1 cellular context compared by ENCODE assay signal in the genomic region with DNA sequence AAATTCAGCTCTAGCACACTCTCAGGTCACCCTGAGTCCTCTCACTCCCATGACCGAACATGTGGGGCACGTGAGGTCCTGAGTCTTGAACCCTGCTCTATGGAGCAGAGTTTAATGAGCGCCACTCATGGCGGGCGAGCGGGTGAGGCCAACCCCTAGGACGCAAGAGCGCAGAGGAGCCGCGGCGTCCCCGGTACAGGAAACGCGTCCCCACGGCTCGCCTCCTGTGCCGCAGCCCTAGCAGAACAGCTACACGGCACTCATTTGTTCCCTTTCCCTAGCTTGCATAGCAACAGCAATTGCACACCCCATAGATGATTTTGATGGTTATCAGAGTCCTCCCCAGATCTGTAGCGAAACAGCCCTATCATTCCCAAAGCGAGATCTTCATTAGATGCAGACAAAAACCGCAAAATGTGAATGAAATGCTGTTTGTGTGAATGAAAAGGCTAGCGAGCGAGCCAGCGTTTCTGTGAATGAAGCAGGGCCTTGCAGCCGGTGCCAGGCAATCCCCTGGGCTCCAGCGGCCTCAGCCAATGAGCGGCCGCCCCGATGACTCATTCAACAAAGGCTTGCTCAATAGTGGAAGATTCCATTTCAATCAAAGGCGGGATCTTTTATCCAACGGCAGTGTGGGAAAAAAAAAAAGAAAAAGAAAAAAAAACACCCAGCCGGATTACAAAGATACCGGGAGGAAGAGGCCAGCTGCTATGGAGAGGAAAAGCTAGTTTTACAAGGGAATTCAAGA.
A peak's percentile ranks its signal among the peaks of the same experiment; 100 is the strongest.
TF ChIP-seq lines count a peak whose summit lies in the region.

No MANE protein-coding gene starts in this region.

TF ChIP-seq in HepG2, 621 proteins besides CTCF, POLR2A, EP300 and RAD21 (continued from another document and continues in another):
- TF ChIP-seq, protein P1, sequence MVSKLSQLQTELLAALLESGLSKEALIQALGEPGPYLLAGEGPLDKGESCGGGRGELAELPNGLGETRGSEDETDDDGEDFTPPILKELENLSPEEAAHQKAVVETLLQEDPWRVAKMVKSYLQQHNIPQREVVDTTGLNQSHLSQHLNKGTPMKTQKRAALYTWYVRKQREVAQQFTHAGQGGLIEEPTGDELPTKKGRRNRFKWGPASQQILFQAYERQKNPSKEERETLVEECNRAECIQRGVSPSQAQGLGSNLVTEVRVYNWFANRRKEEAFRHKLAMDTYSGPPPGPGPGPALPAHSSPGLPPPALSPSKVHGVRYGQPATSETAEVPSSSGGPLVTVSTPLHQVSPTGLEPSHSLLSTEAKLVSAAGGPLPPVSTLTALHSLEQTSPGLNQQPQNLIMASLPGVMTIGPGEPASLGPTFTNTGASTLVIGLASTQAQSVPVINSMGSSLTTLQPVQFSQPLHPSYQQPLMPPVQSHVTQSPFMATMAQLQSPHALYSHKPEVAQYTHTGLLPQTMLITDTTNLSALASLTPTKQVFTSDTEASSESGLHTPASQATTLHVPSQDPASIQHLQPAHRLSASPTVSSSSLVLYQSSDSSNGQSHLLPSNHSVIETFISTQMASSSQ (IDR thresholded peaks at IDR 0.05; ENCODE audit: low read depth) = no peak
- TF ChIP-seq, protein P1 (CRISPR knock-in tag; IDR thresholded peaks at IDR 0.05; ENCODE audit: borderline replicate concordance) = no peak; the same call in 1 of the 2 replicates
- TF ChIP-seq MAF1 (CRISPR knock-in tag; IDR thresholded peaks at IDR 0.05; ENCODE audit: borderline replicate concordance) = 0 out of 2 replicates have a peak, but pooled peaks have one; percentile 58
- TF ChIP-seq, protein P2, sequence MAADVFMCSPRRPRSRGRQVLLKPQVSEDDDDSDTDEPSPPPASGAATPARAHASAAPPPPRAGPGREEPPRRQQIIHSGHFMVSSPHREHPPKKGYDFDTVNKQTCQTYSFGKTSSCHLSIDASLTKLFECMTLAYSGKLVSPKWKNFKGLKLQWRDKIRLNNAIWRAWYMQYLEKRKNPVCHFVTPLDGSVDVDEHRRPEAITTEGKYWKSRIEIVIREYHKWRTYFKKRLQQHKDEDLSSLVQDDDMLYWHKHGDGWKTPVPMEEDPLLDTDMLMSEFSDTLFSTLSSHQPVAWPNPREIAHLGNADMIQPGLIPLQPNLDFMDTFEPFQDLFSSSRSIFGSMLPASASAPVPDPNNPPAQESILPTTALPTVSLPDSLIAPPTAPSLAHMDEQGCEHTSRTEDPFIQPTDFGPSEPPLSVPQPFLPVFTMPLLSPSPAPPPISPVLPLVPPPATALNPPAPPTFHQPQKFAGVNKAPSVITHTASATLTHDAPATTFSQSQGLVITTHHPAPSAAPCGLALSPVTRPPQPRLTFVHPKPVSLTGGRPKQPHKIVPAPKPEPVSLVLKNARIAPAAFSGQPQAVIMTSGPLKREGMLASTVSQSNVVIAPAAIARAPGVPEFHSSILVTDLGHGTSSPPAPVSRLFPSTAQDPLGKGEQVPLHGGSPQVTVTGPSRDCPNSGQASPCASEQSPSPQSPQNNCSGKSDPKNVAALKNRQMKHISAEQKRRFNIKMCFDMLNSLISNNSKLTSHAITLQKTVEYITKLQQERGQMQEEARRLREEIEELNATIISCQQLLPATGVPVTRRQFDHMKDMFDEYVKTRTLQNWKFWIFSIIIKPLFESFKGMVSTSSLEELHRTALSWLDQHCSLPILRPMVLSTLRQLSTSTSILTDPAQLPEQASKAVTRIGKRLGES (CRISPR knock-in tag; IDR thresholded peaks at IDR 0.05; ENCODE audit: borderline replicate concordance) = no peak
- TF ChIP-seq ZEB1 (IDR thresholded peaks at IDR 0.05; ENCODE audit: insufficient replicate concordance, low read depth) = no peak
- TF ChIP-seq PTBP1 (IDR thresholded peaks at IDR 0.05; ENCODE audit: low read depth, low read length, poor library complexity, severe bottlenecking) = no peak
- TF ChIP-seq MAZ (IDR thresholded peaks at IDR 0.05; ENCODE audit: borderline replicate concordance, low read depth, low read length) = no peak
- no peak for TF ChIP-seq MAZ (CRISPR knock-in tag; IDR thresholded peaks at IDR 0.05; ENCODE audit: low read depth)
- TF ChIP-seq, protein P3, sequence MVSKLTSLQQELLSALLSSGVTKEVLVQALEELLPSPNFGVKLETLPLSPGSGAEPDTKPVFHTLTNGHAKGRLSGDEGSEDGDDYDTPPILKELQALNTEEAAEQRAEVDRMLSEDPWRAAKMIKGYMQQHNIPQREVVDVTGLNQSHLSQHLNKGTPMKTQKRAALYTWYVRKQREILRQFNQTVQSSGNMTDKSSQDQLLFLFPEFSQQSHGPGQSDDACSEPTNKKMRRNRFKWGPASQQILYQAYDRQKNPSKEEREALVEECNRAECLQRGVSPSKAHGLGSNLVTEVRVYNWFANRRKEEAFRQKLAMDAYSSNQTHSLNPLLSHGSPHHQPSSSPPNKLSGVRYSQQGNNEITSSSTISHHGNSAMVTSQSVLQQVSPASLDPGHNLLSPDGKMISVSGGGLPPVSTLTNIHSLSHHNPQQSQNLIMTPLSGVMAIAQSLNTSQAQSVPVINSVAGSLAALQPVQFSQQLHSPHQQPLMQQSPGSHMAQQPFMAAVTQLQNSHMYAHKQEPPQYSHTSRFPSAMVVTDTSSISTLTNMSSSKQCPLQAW (CRISPR knock-in tag; IDR thresholded peaks at IDR 0.05) = no peak
- TF ChIP-seq, protein P4, sequence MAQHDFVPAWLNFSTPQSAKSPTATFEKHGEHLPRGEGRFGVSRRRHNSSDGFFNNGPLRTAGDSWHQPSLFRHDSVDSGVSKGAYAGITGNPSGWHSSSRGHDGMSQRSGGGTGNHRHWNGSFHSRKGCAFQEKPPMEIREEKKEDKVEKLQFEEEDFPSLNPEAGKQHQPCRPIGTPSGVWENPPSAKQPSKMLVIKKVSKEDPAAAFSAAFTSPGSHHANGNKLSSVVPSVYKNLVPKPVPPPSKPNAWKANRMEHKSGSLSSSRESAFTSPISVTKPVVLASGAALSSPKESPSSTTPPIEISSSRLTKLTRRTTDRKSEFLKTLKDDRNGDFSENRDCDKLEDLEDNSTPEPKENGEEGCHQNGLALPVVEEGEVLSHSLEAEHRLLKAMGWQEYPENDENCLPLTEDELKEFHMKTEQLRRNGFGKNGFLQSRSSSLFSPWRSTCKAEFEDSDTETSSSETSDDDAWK (CRISPR knock-in tag; IDR thresholded peaks at IDR 0.05) = no peak
- TF ChIP-seq POLR2AphosphoS2 (IDR thresholded peaks at IDR 0.05; ENCODE audit: low read depth, low read length) = no peak
- TF ChIP-seq ATM (IDR thresholded peaks at IDR 0.05; ENCODE audit: borderline replicate concordance) = no peak
- TF ChIP-seq, protein P5, sequence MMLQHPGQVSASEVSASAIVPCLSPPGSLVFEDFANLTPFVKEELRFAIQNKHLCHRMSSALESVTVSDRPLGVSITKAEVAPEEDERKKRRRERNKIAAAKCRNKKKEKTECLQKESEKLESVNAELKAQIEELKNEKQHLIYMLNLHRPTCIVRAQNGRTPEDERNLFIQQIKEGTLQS (CRISPR knock-in tag; IDR thresholded peaks at IDR 0.05) = peak; percentile 75
- TF ChIP-seq NBN (conservative IDR thresholded peaks at IDR 0.05) = no peak
- TF ChIP-seq, protein P6, sequence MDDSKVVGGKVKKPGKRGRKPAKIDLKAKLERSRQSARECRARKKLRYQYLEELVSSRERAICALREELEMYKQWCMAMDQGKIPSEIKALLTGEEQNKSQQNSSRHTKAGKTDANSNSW (CRISPR knock-in tag; IDR thresholded peaks at IDR 0.05; ENCODE audit: borderline replicate concordance) = no peak
- TF ChIP-seq ZNF768 (CRISPR knock-in tag; IDR thresholded peaks at IDR 0.05) = peak; percentile 54; the same call in 1 of the 2 replicates
- TF ChIP-seq SP5 (CRISPR knock-in tag; IDR thresholded peaks at IDR 0.05; ENCODE audit: borderline replicate concordance, low read depth) = no peak
- no peak for TF ChIP-seq TRIM24 (CRISPR knock-in tag; IDR thresholded peaks at IDR 0.05)
- no peak for TF ChIP-seq NFATC3 (CRISPR knock-in tag; IDR thresholded peaks at IDR 0.05)
- no peak for TF ChIP-seq SP140L (CRISPR knock-in tag; IDR thresholded peaks at IDR 0.05; ENCODE audit: borderline replicate concordance)
- TF ChIP-seq KDM3A (CRISPR knock-in tag; IDR thresholded peaks at IDR 0.05; ENCODE audit: low read depth) = no peak
- TF ChIP-seq, protein P7, sequence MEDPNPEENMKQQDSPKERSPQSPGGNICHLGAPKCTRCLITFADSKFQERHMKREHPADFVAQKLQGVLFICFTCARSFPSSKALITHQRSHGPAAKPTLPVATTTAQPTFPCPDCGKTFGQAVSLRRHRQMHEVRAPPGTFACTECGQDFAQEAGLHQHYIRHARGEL (CRISPR knock-in tag; IDR thresholded peaks at IDR 0.05) = no peak
- TF ChIP-seq KDM5A (IDR thresholded peaks at IDR 0.05; ENCODE audit: borderline replicate concordance, low read length) = no peak
- peak; percentile 90 for TF ChIP-seq RFX5 (IDR thresholded peaks at IDR 0.05; ENCODE audit: low read depth, low read length)
- TF ChIP-seq TEAD3 (CRISPR knock-in tag; optimal IDR thresholded peaks at IDR 0.05; ENCODE audit: borderline replicate concordance) = peak; percentile 34
- TF ChIP-seq, protein P8, sequence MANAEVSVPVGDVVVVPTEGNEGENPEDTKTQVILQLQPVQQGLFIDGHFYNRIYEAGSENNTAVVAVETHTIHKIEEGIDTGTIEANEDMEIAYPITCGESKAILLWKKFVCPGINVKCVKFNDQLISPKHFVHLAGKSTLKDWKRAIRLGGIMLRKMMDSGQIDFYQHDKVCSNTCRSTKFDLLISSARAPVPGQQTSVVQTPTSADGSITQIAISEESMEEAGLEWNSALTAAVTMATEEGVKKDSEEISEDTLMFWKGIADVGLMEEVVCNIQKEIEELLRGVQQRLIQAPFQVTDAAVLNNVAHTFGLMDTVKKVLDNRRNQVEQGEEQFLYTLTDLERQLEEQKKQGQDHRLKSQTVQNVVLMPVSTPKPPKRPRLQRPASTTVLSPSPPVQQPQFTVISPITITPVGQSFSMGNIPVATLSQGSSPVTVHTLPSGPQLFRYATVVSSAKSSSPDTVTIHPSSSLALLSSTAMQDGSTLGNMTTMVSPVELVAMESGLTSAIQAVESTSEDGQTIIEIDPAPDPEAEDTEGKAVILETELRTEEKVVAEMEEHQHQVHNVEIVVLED (CRISPR knock-in tag; IDR thresholded peaks at IDR 0.05; ENCODE audit: borderline replicate concordance) = peak; percentile 27; the same call in 1 of the 2 replicates
- TF ChIP-seq SNAI1 (CRISPR knock-in tag; IDR thresholded peaks at IDR 0.05; ENCODE audit: borderline replicate concordance) = no peak
- TF ChIP-seq, protein P9, sequence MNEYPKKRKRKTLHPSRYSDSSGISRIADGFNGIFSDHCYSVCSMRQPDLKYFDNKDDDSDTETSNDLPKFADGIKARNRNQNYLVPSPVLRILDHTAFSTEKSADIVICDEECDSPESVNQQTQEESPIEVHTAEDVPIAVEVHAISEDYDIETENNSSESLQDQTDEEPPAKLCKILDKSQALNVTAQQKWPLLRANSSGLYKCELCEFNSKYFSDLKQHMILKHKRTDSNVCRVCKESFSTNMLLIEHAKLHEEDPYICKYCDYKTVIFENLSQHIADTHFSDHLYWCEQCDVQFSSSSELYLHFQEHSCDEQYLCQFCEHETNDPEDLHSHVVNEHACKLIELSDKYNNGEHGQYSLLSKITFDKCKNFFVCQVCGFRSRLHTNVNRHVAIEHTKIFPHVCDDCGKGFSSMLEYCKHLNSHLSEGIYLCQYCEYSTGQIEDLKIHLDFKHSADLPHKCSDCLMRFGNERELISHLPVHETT (CRISPR knock-in tag; conservative IDR thresholded peaks at IDR 0.05) = no peak
- TF ChIP-seq, protein P10, sequence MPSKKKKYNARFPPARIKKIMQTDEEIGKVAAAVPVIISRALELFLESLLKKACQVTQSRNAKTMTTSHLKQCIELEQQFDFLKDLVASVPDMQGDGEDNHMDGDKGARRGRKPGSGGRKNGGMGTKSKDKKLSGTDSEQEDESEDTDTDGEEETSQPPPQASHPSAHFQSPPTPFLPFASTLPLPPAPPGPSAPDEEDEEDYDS (CRISPR knock-in tag; IDR thresholded peaks at IDR 0.05) = no peak; the same call in 1 of the 2 replicates
- TF ChIP-seq, protein P11, sequence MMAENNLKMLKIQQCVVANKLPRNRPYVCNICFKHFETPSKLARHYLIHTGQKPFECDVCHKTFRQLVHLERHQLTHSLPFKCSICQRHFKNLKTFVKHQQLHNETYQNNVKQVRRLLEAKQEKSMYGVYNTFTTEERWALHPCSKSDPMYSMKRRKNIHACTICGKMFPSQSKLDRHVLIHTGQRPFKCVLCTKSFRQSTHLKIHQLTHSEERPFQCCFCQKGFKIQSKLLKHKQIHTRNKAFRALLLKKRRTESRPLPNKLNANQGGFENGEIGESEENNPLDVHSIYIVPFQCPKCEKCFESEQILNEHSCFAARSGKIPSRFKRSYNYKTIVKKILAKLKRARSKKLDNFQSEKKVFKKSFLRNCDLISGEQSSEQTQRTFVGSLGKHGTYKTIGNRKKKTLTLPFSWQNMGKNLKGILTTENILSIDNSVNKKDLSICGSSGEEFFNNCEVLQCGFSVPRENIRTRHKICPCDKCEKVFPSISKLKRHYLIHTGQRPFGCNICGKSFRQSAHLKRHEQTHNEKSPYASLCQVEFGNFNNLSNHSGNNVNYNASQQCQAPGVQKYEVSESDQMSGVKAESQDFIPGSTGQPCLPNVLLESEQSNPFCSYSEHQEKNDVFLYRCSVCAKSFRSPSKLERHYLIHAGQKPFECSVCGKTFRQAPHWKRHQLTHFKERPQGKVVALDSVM (CRISPR knock-in tag; IDR thresholded peaks at IDR 0.05) = no peak
- TF ChIP-seq POGZ (CRISPR knock-in tag; IDR thresholded peaks at IDR 0.05) = no peak
- no peak for TF ChIP-seq ISL2 (CRISPR knock-in tag; IDR thresholded peaks at IDR 0.05)
- TF ChIP-seq ZNF883 (CRISPR knock-in tag; IDR thresholded peaks at IDR 0.05; ENCODE audit: not compliant biosample characterization) = no peak
- TF ChIP-seq NAIF1 (CRISPR knock-in tag; IDR thresholded peaks at IDR 0.05; ENCODE audit: borderline replicate concordance) = no peak
- TF ChIP-seq, protein P12, sequence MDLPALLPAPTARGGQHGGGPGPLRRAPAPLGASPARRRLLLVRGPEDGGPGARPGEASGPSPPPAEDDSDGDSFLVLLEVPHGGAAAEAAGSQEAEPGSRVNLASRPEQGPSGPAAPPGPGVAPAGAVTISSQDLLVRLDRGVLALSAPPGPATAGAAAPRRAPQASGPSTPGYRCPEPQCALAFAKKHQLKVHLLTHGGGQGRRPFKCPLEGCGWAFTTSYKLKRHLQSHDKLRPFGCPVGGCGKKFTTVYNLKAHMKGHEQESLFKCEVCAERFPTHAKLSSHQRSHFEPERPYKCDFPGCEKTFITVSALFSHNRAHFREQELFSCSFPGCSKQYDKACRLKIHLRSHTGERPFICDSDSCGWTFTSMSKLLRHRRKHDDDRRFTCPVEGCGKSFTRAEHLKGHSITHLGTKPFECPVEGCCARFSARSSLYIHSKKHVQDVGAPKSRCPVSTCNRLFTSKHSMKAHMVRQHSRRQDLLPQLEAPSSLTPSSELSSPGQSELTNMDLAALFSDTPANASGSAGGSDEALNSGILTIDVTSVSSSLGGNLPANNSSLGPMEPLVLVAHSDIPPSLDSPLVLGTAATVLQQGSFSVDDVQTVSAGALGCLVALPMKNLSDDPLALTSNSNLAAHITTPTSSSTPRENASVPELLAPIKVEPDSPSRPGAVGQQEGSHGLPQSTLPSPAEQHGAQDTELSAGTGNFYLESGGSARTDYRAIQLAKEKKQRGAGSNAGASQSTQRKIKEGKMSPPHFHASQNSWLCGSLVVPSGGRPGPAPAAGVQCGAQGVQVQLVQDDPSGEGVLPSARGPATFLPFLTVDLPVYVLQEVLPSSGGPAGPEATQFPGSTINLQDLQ (CRISPR knock-in tag; IDR thresholded peaks at IDR 0.05) = no peak
